ENCODE assay signal across 8 cellular contexts in the genomic region with DNA sequence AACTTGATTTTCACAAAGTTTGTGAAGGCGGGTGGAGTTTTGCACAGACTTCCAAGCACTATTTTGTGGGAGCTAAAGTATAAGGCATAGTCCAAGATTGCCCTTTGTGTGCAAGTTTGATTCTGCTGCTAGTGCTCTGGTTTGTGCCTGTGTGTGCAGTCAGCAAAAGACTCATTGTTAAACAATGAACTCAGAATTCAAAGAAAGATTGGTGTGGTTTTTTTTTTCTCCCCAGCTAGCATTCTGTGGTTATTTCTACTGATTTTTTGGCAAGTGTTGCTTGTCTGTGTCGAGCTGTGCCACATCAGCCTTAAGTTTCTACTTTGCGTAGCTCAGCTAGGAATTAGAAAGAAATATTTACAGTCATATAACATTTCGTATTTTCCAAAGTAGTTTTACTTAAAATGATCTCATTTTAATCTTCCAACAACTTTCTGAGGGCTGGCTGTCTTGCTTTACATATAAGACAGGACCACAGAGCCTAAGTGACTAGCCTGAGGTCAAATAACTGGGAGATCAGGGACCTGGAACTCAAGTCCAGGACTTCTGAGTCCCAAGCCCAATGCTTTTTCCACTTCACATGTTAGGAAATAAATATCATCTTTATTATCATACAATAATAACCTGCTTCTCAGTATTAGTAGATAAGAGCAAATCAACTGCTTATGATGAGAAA.
DNase-seq lines count a peak whose midpoint lies in the region; ATAC-seq, FAIRE-seq and TF ChIP-seq lines count a peak whose summit lies in the region.

No MANE protein-coding gene starts in this region.

- ATAC-seq in activated CD8-positive, alpha-beta T cell treated with anti-CD3 and anti-CD28 coated beads for 36 hours, result peak; percentile 80
- no peak for ATAC-seq in GM21367 (IDR thresholded peaks at IDR 0.05; ENCODE audit: unreplicated experiment)
- no peak for ATAC-seq in GM18861 (IDR thresholded peaks at IDR 0.05; ENCODE audit: unreplicated experiment)

- H3K9ac ChIP-seq in keratinocyte (ENCODE audit: control insufficient read depth, extremely low read depth, insufficient read depth, low read length), result peak overlapping the region; percentile 53

- H3K4me2 ChIP-seq in keratinocyte (ENCODE audit: control insufficient read depth, extremely low read depth, insufficient read depth, low read depth, low read length), result peak overlapping the region; percentile 80

- peak overlapping the region; percentile 28 for H3K27ac Mint-ChIP-seq in activated naive CD8-positive, alpha-beta T cell
- H3K27ac Mint-ChIP-seq in activated naive CD8-positive, alpha-beta T cell treated with anti-CD3 and anti-CD28 coated beads for 36 hours, result no peak overlapping the region
- H3K27ac Mint-ChIP-seq in activated CD8-positive, alpha-beta T cell treated with anti-CD3 and anti-CD28 coated beads for 36 hours, result peak overlapping the region; percentile 80

- H3K27ac ChIP-seq in keratinocyte (ENCODE audit: control insufficient read depth, insufficient read depth, low read length) (peak overlapping the region; percentile 60), transverse colon (peak overlapping the region in 3 of 4 donors; percentile 16 to 40 (median 35))

- TF ChIP-seq POLR2A in transverse colon (IDR thresholded peaks at IDR 0.05), result no peak

- peaks cover 65% of the 10 kb centered on the region for H3K4me1 Mint-ChIP-seq in activated naive CD8-positive, alpha-beta T cell (ENCODE audit: low read depth)
- H3K4me1 Mint-ChIP-seq in activated naive CD8-positive, alpha-beta T cell treated with anti-CD3 and anti-CD28 coated beads for 36 hours, result peaks cover 58% of the 10 kb centered on the region
- peaks cover 75% of the 10 kb centered on the region for H3K4me1 Mint-ChIP-seq in activated CD8-positive, alpha-beta T cell treated with anti-CD3 and anti-CD28 coated beads for 36 hours (ENCODE audit: low read depth)

- 62 to 64% methylated on average over 4 of the region's 4 CpGs for WGBS in transverse colon (ENCODE audit: low coverage in 1 of 2), 2 donors

- dilution Hi-C loops in keratinocyte (cut with MboI; ENCODE audit: extremely low pct_ligation_motif_present, low sequenced_read_pairs), result no loop called here

- no peaks in the 10 kb centered on the region for H3K27me3 Mint-ChIP-seq in activated naive CD8-positive, alpha-beta T cell
- no peaks in the 10 kb centered on the region for H3K27me3 Mint-ChIP-seq in activated naive CD8-positive, alpha-beta T cell treated with anti-CD3 and anti-CD28 coated beads for 36 hours
- no peaks in the 10 kb centered on the region for H3K27me3 Mint-ChIP-seq in activated CD8-positive, alpha-beta T cell treated with anti-CD3 and anti-CD28 coated beads for 36 hours

- peaks cover 12% of the 10 kb centered on the region for H3K36me3 Mint-ChIP-seq in activated naive CD8-positive, alpha-beta T cell
- peaks cover 32% of the 10 kb centered on the region for H3K36me3 Mint-ChIP-seq in activated naive CD8-positive, alpha-beta T cell treated with anti-CD3 and anti-CD28 coated beads for 36 hours
- peaks cover 27% of the 10 kb centered on the region for H3K36me3 Mint-ChIP-seq in activated CD8-positive, alpha-beta T cell treated with anti-CD3 and anti-CD28 coated beads for 36 hours (ENCODE audit: low read depth)

- peak overlapping the region in 2 of 3 experiments; percentile 11 to 16 for H3K4me3 ChIP-seq in keratinocyte (ENCODE audit: control insufficient read depth in 2 of 3, extremely low read depth in 1 of 3, insufficient read depth in 2 of 3, low read depth in 1 of 3, low read length in 3 of 3)
- H3K4me3 ChIP-seq in transverse colon, result no peak overlapping the region

- POLR2A ChIA-PET in activated CD8-positive, alpha-beta T cell treated with anti-CD3 and anti-CD28 coated beads for 36 hours (lab: Charles Lee), result no interaction called here

- peak overlapping the region; percentile 21 for H2AFZ ChIP-seq in keratinocyte (ENCODE audit: control insufficient read depth, low read length)

- H4K20me1 ChIP-seq in keratinocyte (ENCODE audit: control insufficient read depth, extremely low read depth, insufficient read depth, low read length), result no peaks in the 10 kb centered on the region

- no peaks in the 10 kb centered on the region for H3K79me2 ChIP-seq in keratinocyte (ENCODE audit: control insufficient read depth, insufficient read depth, low read length)

- H3K27me3 ChIP-seq in keratinocyte (ENCODE audit: control insufficient read depth, extremely low read depth, insufficient read depth, low read length), result no peaks in the 10 kb centered on the region
- H3K27me3 ChIP-seq in transverse colon, result no peaks in the 10 kb centered on the region

- H3K9me3 Mint-ChIP-seq in activated naive CD8-positive, alpha-beta T cell (ENCODE audit: low read depth), result no peaks in the 10 kb centered on the region
- peaks cover 3% of the 10 kb centered on the region for H3K9me3 Mint-ChIP-seq in activated naive CD8-positive, alpha-beta T cell treated with anti-CD3 and anti-CD28 coated beads for 36 hours
- no peaks in the 10 kb centered on the region for H3K9me3 Mint-ChIP-seq in activated CD8-positive, alpha-beta T cell treated with anti-CD3 and anti-CD28 coated beads for 36 hours

- peak overlapping the region; percentile 35 for H3K4me3 Mint-ChIP-seq in activated naive CD8-positive, alpha-beta T cell
- H3K4me3 Mint-ChIP-seq in activated naive CD8-positive, alpha-beta T cell treated with anti-CD3 and anti-CD28 coated beads for 36 hours, result no peak overlapping the region
- H3K4me3 Mint-ChIP-seq in activated CD8-positive, alpha-beta T cell treated with anti-CD3 and anti-CD28 coated beads for 36 hours, result peak overlapping the region; percentile 18

- no peaks in the 10 kb centered on the region for H3K9me1 ChIP-seq in keratinocyte (ENCODE audit: control insufficient read depth, extremely low read depth, insufficient read depth, low read length)

- peak; percentile 93 for FAIRE-seq in keratinocyte (lab: Jason Lieb, UNC)

- intact Hi-C loops in activated CD8-positive, alpha-beta T cell treated with anti-CD3 and anti-CD28 coated beads for 36 hours (cut with micrococcal nuclease), result no loop called here
- intact Hi-C loops in transverse colon (cut with DNase I; ENCODE audit: low total_unique reads), result no loop called here

- no peak for TF ChIP-seq EP300 in transverse colon (IDR thresholded peaks at IDR 0.05; ENCODE audit: low read depth)

- in situ Hi-C loops in transverse colon (cut with MboI; ENCODE audit: low pct_ligation_motif_present in 1 of 4, low pct_unique_long_range_greater_than_20kb in 1 of 4, low sequenced_read_pairs in 3 of 4), result no loop called here

- CTCF ChIA-PET in activated CD8-positive, alpha-beta T cell treated with anti-CD3 and anti-CD28 coated beads for 36 hours (lab: Charles Lee), result interaction anchor here (0.9 kb wide), 1 partner anchor 11 kb away, joined by 3 read pairs; no protein-coding TSS in a partner anchor

- TF ChIP-seq CTCF in activated CD8-positive, alpha-beta T cell treated with anti-CD3 and anti-CD28 coated beads for 36 hours (IDR thresholded peaks at IDR 0.05), result no peak
- TF ChIP-seq CTCF in keratinocyte (optimal IDR thresholded peaks at IDR 0.05 in 1 of 3, IDR thresholded peaks at IDR 0.05 in 1 of 3, conservative IDR thresholded peaks at IDR 0.05 in 1 of 3; ENCODE audit: extremely low read depth in 1 of 3, insufficient read depth in 2 of 3, low read length in 3 of 3), result no peak
- no peak for TF ChIP-seq CTCF in transverse colon (IDR thresholded peaks at IDR 0.05)

- no peak for DNase-seq in activated naive CD8-positive, alpha-beta T cell treated with anti-CD3 and anti-CD28 coated beads for 36 hours
- peak; percentile 23 for DNase-seq in activated CD8-positive, alpha-beta T cell treated with anti-CD3 and anti-CD28 coated beads for 36 hours
- DNase-seq in keratinocyte (ENCODE audit: low read depth, low spot score) (no peak), transverse colon (no peak), NCI-H1048 (lab: John Stamatoyannopoulos, UW) (no peak)

- H3K4me1 ChIP-seq in keratinocyte (ENCODE audit: control insufficient read depth, extremely low read depth, insufficient read depth, low read length) (peaks cover 47% of the 10 kb centered on the region), transverse colon (peaks cover 2 to 39% (median 23%) of the 10 kb centered on the region in 4 donors)

- no peaks in the 10 kb centered on the region for H3K9me3 ChIP-seq in keratinocyte (ENCODE audit: control insufficient read depth, low read depth, low read length)
- no peaks in the 10 kb centered on the region for H3K9me3 ChIP-seq in transverse colon

- H3K36me3 ChIP-seq in keratinocyte (ENCODE audit: control insufficient read depth in 2 of 2, extremely low read depth in 1 of 2, insufficient read depth in 2 of 2, low read length in 2 of 2), result peaks cover 0 to 1% of the 10 kb centered on the region in 2 experiments
- H3K36me3 ChIP-seq in transverse colon, result no peaks in the 10 kb centered on the region

Comparison
In these comparisons a context has a peak if more than half of its experiments do, and no peak if none do; other contexts are left out.
1. H3K4me3 ChIP-seq: peak in keratinocyte (2 of 3); none in transverse colon (0 of 4).